ENCODE assay signal across 9 cellular contexts in genomic region chr10:119198438-119198837, GRCh38. TPM values are rescaled to one million over a fixed set of nuclear protein-coding genes. Genes with fewer than 3 reads are reported as not detected.
DNase-seq lines count a peak whose midpoint lies in the region; ATAC-seq, FAIRE-seq and TF ChIP-seq lines count a peak whose summit lies in the region.
"Had no signal": no experiment of that assay in that cellular context is flagged by ENCODE, and none has a peak within 500 bp of the region (broad histone marks: within the 10 kb centered on the region; RNA-seq: fewer than 3 reads in every experiment).

No MANE protein-coding gene starts in this region.

- no peaks in the 10 kb centered on the region for H3K36me3 Mint-ChIP-seq in activated CD4-positive, alpha-beta memory T cell treated with anti-CD3 and anti-CD28 coated beads for 36 hours
- H3K36me3 Mint-ChIP-seq in glutamatergic neuron (ENCODE audit: unreplicated experiment), result no peaks in the 10 kb centered on the region

- H3K4me1 ChIP-seq in A549, result no peaks in the 10 kb centered on the region; the same call in 2 of the 3 replicates

- FAIRE-seq in A549 (lab: Jason Lieb, UNC), result no peak

- H3K4me1 Mint-ChIP-seq in activated CD4-positive, alpha-beta memory T cell treated with anti-CD3 and anti-CD28 coated beads for 36 hours (ENCODE audit: low read depth), result peaks cover 13% of the 10 kb centered on the region
- H3K4me1 Mint-ChIP-seq in glutamatergic neuron (ENCODE audit: low read depth, unreplicated experiment), result peaks cover 6% of the 10 kb centered on the region

- intact Hi-C loops in activated CD4-positive, alpha-beta memory T cell treated with anti-CD3 and anti-CD28 coated beads for 36 hours (cut with micrococcal nuclease), result loop anchor here (1.0 kb wide), 1 partner anchor 59 kb away; no protein-coding TSS in a partner anchor

- TF ChIP-seq RAD21 in A549 (conservative IDR thresholded peaks at IDR 0.05 in 1 of 2, IDR thresholded peaks at IDR 0.05 in 1 of 2), result peak; percentile 36 to 51; a peak in 4 of 5 replicates

- no peaks in the 10 kb centered on the region for H3K36me3 ChIP-seq in H7 (replicated peaks; ENCODE audit: control insufficient read depth, insufficient read depth, low read length)

- peak overlapping the region; percentile 41; the same call in 2 of the 3 replicates for H3K4me2 ChIP-seq in A549

- no peaks in the 10 kb centered on the region for H3K9me3 Mint-ChIP-seq in activated CD4-positive, alpha-beta memory T cell treated with anti-CD3 and anti-CD28 coated beads for 36 hours
- peaks cover 5% of the 10 kb centered on the region for H3K9me3 Mint-ChIP-seq in glutamatergic neuron (ENCODE audit: unreplicated experiment)

- H3K27ac Mint-ChIP-seq in activated CD4-positive, alpha-beta memory T cell treated with anti-CD3 and anti-CD28 coated beads for 36 hours, result no peak overlapping the region
- no peak overlapping the region for H3K27ac Mint-ChIP-seq in glutamatergic neuron (ENCODE audit: unreplicated experiment)

- H3K27me3 ChIP-seq in H7 (ENCODE audit: control insufficient read depth, insufficient read depth, low read length), result no peaks in the 10 kb centered on the region

- WGBS in A549 (ENCODE audit: missing lambda C conversion rate), result 30% methylated on average over 7 of the region's 7 CpGs

- POLR2A ChIA-PET in A549 (lab: Yijun Ruan, JAX), result no interaction called here
- POLR2A ChIA-PET in activated CD4-positive, alpha-beta memory T cell treated with anti-CD3 and anti-CD28 coated beads for 36 hours (lab: Charles Lee), result interaction anchor here (0.6 to 1.7 kb wide), 3 partner anchors 11 to 247 kb away, joined by 3 to 5 read pairs (median 5); partner anchors contain the start of gene EIF3A

- no peaks in the 10 kb centered on the region for H3K9me3 ChIP-seq in A549

- peaks cover 1% of the 10 kb centered on the region for H3K27me3 Mint-ChIP-seq in activated CD4-positive, alpha-beta memory T cell treated with anti-CD3 and anti-CD28 coated beads for 36 hours
- no peaks in the 10 kb centered on the region for H3K27me3 Mint-ChIP-seq in glutamatergic neuron (ENCODE audit: unreplicated experiment)

- no peak for TF ChIP-seq EP300 in A549 (IDR thresholded peaks at IDR 0.05)

- DNase-seq in A549 (ENCODE audit: low read depth in 1 of 2, low spot score in 1 of 2) (peak in 1 of 2 experiments; percentile 28), H7 (peak; percentile 52), glutamatergic neuron (peak; percentile 31), coronary artery (ENCODE audit: low spot score) (no peak)
- DNase-seq in activated CD4-positive, alpha-beta memory T cell treated with anti-CD3 and anti-CD28 coated beads for 36 hours, result peak; percentile 65
- DNase-seq: T1000 had no signal

- peak; percentile 48 to 66; a peak in 4 of 6 replicates for ATAC-seq in A549
- ATAC-seq in GM21717 (IDR thresholded peaks at IDR 0.05; ENCODE audit: unreplicated experiment), result no peak
- no peak for ATAC-seq in GM21737 (IDR thresholded peaks at IDR 0.05; ENCODE audit: unreplicated experiment)
- no peak for ATAC-seq in HG02840 (IDR thresholded peaks at IDR 0.05; ENCODE audit: low FRiP score, unreplicated experiment)

- CTCF ChIA-PET in A549 (lab: Yijun Ruan, JAX), result interaction anchor here (0.6 to 16.9 kb wide), 58 partner anchors 8 to 660 kb away, joined by 3 to 283 read pairs (median 5); partner anchors contain the start of genes GRK5 and RGS10
- CTCF ChIA-PET in activated CD4-positive, alpha-beta memory T cell treated with anti-CD3 and anti-CD28 coated beads for 36 hours (lab: Charles Lee), result interaction anchor here (0.6 to 7.5 kb wide), 33 partner anchors 8 to 344 kb away, joined by 3 to 103 read pairs (median 5); partner anchors contain the start of genes DENND10, GRK5, PRDX3 and RGS10

- H3K4me3 ChIP-seq in A549 (no peak overlapping the region), H7 (ENCODE audit: insufficient read depth, low read depth, low read length) (no peak overlapping the region), coronary artery (no peak overlapping the region)

- TF ChIP-seq CTCF in A549 (IDR thresholded peaks at IDR 0.05), result peak; percentile 55
- TF ChIP-seq CTCF in glutamatergic neuron (IDR thresholded peaks at IDR 0.05; ENCODE audit: partially characterized antibody, unreplicated experiment), result no peak
- TF ChIP-seq CTCF in coronary artery (IDR thresholded peaks at IDR 0.05), result no peak

- H3K27ac ChIP-seq in A549 (no peak overlapping the region), coronary artery (no peak overlapping the region)

- TF ChIP-seq POLR2A in A549 (IDR thresholded peaks at IDR 0.05; ENCODE audit: low read length), result no peak

- no peak overlapping the region for H3K4me3 Mint-ChIP-seq in activated CD4-positive, alpha-beta memory T cell treated with anti-CD3 and anti-CD28 coated beads for 36 hours
- peak overlapping the region; percentile 32 for H3K4me3 Mint-ChIP-seq in glutamatergic neuron (ENCODE audit: unreplicated experiment)

TF ChIP-seq in A549, 52 proteins besides CTCF, POLR2A, EP300 and RAD21:
- TF ChIP-seq SMC3 (IDR thresholded peaks at IDR 0.05), result 0 out of 3 replicates have a peak, but pooled peaks have one; percentile 25
- TF ChIP-seq FOSL2 (IDR thresholded peaks at IDR 0.05), result no peak
- TF ChIP-seq FOSL2 (CRISPR knock-in tag; IDR thresholded peaks at IDR 0.05), result no peak

RNA-seq across cellular contexts. Expression of gene GRK5, which starts 8.9 kb away (rescaled TPM):
- 5.0 and 5.4 TPM in 2 replicates for polyA plus RNA-seq in A549 (2011; rRNA removed)
- 5.7 and 6.3 TPM in 2 replicates for polyA plus RNA-seq in A549 (2012; cell fraction: cytosol; rRNA removed)
- polyA plus RNA-seq in A549 (2012; cell fraction: nucleus; rRNA removed), result 4.3 and 6.0 TPM in 2 replicates
- 7.7 to 7.9 TPM (median 7.8 TPM) in 3 replicates for polyA plus RNA-seq in A549 (2017; fragmentation: RNase III; extraction: RNeasy Plus Mini Kit Qiagen cat#74134 plus additional on column Dnase treatment)
- polyA minus RNA-seq in A549 (2011; rRNA and poly(A)+ RNA removed), result 3.8 and 5.5 TPM in 2 replicates
- 1.2 and 1.7 TPM in 2 replicates for total RNA-seq in H7 (2014; rRNA removed; shearing (Covaris generic))
- total RNA-seq in activated CD4-positive, alpha-beta memory T cell treated with anti-CD3 and anti-CD28 coated beads for 36 hours, result 10 to 100 TPM; 22.7 to 23.0 TPM
- total RNA-seq in glutamatergic neuron (ENCODE audit: unreplicated experiment), result 77.6 TPM

RNA-seq across cellular contexts. Expression of gene PRDX3, which starts 19.8 kb away (rescaled TPM):
- 673 and 678 TPM in 2 replicates for polyA plus RNA-seq in A549 (2011; rRNA removed)
- 330 and 382 TPM in 2 replicates for polyA plus RNA-seq in A549 (2012; cell fraction: cytosol; rRNA removed)
- polyA plus RNA-seq in A549 (2012; cell fraction: nucleus; rRNA removed), result 111 and 130 TPM in 2 replicates
- polyA plus RNA-seq in A549 (2017; fragmentation: RNase III; extraction: RNeasy Plus Mini Kit Qiagen cat#74134 plus additional on column Dnase treatment), result 432 to 442 TPM (median 432 TPM) in 3 replicates
- polyA minus RNA-seq in A549 (2011; rRNA and poly(A)+ RNA removed), result 175 and 275 TPM in 2 replicates
- total RNA-seq in H7 (2014; rRNA removed; shearing (Covaris generic)), result 411 and 445 TPM in 2 replicates
- 100 to 1,000 TPM; 173 to 182 TPM for total RNA-seq in activated CD4-positive, alpha-beta memory T cell treated with anti-CD3 and anti-CD28 coated beads for 36 hours
- total RNA-seq in glutamatergic neuron (ENCODE audit: unreplicated experiment), result 103 TPM

RNA-seq across cellular contexts. Expression of gene SFXN4, which starts 32.9 kb away (rescaled TPM):
- 59.4 and 66.0 TPM in 2 replicates for polyA plus RNA-seq in A549 (2011; rRNA removed)
- polyA plus RNA-seq in A549 (2012; cell fraction: cytosol; rRNA removed), result 38.8 and 43.5 TPM in 2 replicates
- 21.4 and 32.5 TPM in 2 replicates for polyA plus RNA-seq in A549 (2012; cell fraction: nucleus; rRNA removed)
- 39.3 to 44.2 TPM (median 42.7 TPM) in 3 replicates for polyA plus RNA-seq in A549 (2017; fragmentation: RNase III; extraction: RNeasy Plus Mini Kit Qiagen cat#74134 plus additional on column Dnase treatment)
- polyA minus RNA-seq in A549 (2011; rRNA and poly(A)+ RNA removed), result 22.5 and 30.3 TPM in 2 replicates
- 15.3 and 24.6 TPM in 2 replicates for total RNA-seq in H7 (2014; rRNA removed; shearing (Covaris generic))
- total RNA-seq in activated CD4-positive, alpha-beta memory T cell treated with anti-CD3 and anti-CD28 coated beads for 36 hours, result 10 to 100 TPM; 38.3 to 38.7 TPM
- total RNA-seq in glutamatergic neuron (ENCODE audit: unreplicated experiment), result 12.2 TPM

Comparison
In these comparisons a context has a peak if more than half of its experiments do, and no peak if none do; other contexts are left out.
1. ATAC-seq: peak in A549 (2 of 2); none in GM21717 (single experiment), GM21737 (single experiment) and HG02840 (single experiment).